Comparison of ENCODE assay signal across 10 cellular contexts in the genomic region with DNA sequence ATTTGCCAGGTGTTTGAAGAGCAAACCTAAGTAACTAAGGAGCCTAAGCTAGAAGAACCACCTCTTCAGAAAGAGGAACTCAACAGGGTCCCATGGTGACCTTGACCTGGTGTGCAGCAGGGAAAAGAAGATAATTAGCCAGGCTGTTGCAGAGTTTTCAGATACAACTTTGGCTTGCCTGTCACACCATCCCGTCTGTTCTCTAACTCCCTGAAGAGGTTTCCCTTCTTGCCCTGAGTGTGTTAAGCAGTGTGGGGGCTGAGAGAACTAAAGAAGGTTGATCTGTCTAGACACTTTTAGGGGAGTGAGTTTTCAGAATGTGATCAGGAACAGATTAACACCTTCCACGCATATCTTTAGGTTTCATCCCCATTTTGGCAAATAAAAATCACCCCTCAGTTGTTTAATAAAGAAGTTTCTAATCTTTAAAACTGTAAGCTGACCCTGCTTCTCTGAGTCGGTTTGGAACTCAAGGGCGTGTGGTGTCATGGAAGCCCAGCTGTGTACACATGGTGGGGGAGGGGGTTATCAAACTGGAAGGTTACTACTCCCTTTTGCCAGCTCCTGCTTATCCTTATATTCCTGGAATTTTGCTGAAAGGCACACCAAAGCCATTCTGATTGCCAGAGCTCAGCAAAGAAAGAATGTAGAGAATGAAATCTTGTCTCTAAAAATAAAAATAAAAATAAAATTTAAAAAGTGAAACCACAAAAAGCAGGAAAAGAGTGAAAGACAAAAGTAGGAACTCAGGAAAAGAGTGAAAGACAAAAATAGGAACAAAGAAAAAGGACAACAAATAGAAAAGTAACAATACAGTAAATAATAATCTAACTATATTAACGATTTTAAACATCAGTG.
DNase-seq lines count a peak whose midpoint lies in the region; ATAC-seq and TF ChIP-seq lines count a peak whose summit lies in the region.
"Had no signal": no experiment of that assay in that cellular context is flagged by ENCODE, and none has a peak within 500 bp of the region (broad histone marks: within the 10 kb centered on the region; RNA-seq: fewer than 3 reads in every experiment).

No MANE protein-coding gene starts in this region.

- H3K9me3 Mint-ChIP-seq in GM23338 (no peaks in the 10 kb centered on the region), naive B cell (peaks cover 0 to 5% (median 0%) of the 10 kb centered on the region in 7 donors)
- H3K9me3 Mint-ChIP-seq in naive thymus-derived CD4-positive, alpha-beta T cell = peaks cover 0 to 3% (median 0%) of the 10 kb centered on the region in 11 donors
- no peaks in the 10 kb centered on the region for H3K9me3 Mint-ChIP-seq in activated CD4-positive, alpha-beta memory T cell treated with anti-CD3 and anti-CD28 coated beads for 36 hours

- H3K27ac ChIP-seq in GM23338 (ENCODE audit: low read depth) (0 out of 2 replicates have a peak overlapping the region, but pooled peaks have one; percentile 14), coronary artery (peak overlapping the region; percentile 39 to 72)
- H3K27ac ChIP-seq in naive thymus-derived CD4-positive, alpha-beta T cell (ENCODE audit: low read depth, low read length) = no peak overlapping the region

- peaks cover 88% of the 10 kb centered on the region for H3K36me3 Mint-ChIP-seq in GM23338 (ENCODE audit: low read depth)
- peaks cover 0 to 13% of the 10 kb centered on the region in 2 donors for H3K36me3 Mint-ChIP-seq in naive B cell
- no peaks in the 10 kb centered on the region for H3K36me3 Mint-ChIP-seq in naive thymus-derived CD4-positive, alpha-beta T cell
- no peaks in the 10 kb centered on the region for H3K36me3 Mint-ChIP-seq in activated CD4-positive, alpha-beta memory T cell treated with anti-CD3 and anti-CD28 coated beads for 36 hours

- CTCF ChIA-PET in naive thymus-derived CD4-positive, alpha-beta T cell (lab: Charles Lee) = no interaction called here
- CTCF ChIA-PET in activated CD4-positive, alpha-beta memory T cell treated with anti-CD3 and anti-CD28 coated beads for 36 hours (lab: Charles Lee) = no interaction called here

- DNase-seq in GM23338 (ENCODE audit: low spot score) = peak; percentile 10
- peak; percentile 77 for DNase-seq in NCI-H69 (lab: John Stamatoyannopoulos, UW)
- DNase-seq in coronary artery (ENCODE audit: low spot score) = no peak
- no peak for DNase-seq in naive B cell
- DNase-seq in naive thymus-derived CD4-positive, alpha-beta T cell = no peak
- no peak for DNase-seq in GM19240 (ENCODE audit: insufficient read length, low spot score)
- DNase-seq in activated CD4-positive, alpha-beta memory T cell treated with anti-CD3 and anti-CD28 coated beads for 36 hours = no peak
- no peak for DNase-seq in hypothalamus (lab: John Stamatoyannopoulos, UW)
- DNase-seq: occipital lobe, T-helper 17 cell had no signal

- peaks cover 13% of the 10 kb centered on the region for H3K36me3 ChIP-seq in GM23338 (ENCODE audit: insufficient read depth)
- no peaks in the 10 kb centered on the region for H3K36me3 ChIP-seq in naive thymus-derived CD4-positive, alpha-beta T cell (ENCODE audit: control insufficient read depth in 2 of 3, insufficient read depth in 3 of 3, low read length in 3 of 3)

- H3K27me3 Mint-ChIP-seq in GM23338 (ENCODE audit: insufficient read depth, low read depth, poor library complexity) (peaks cover 3% of the 10 kb centered on the region), naive B cell (peaks cover 0 to 8% (median 0%) of the 10 kb centered on the region in 3 donors)
- H3K27me3 Mint-ChIP-seq in naive thymus-derived CD4-positive, alpha-beta T cell = peaks cover 8 to 21% (median 14%) of the 10 kb centered on the region in 5 donors
- H3K27me3 Mint-ChIP-seq in activated CD4-positive, alpha-beta memory T cell treated with anti-CD3 and anti-CD28 coated beads for 36 hours = no peaks in the 10 kb centered on the region
- H3K27me3 Mint-ChIP-seq: T-helper 17 cell had no signal

- H3F3A ChIP-seq in GM23338 (replicated peaks; ENCODE audit: low read depth) = no peaks in the 10 kb centered on the region

- peaks cover 3% of the 10 kb centered on the region; the same call in 2 of the 3 replicates for H3K4me1 Mint-ChIP-seq in GM23338
- H3K4me1 Mint-ChIP-seq in naive B cell = peaks cover 10 to 23% (median 13%) of the 10 kb centered on the region in 3 donors
- peaks cover 0 to 14% (median 0%) of the 10 kb centered on the region in 7 donors for H3K4me1 Mint-ChIP-seq in naive thymus-derived CD4-positive, alpha-beta T cell
- no peaks in the 10 kb centered on the region for H3K4me1 Mint-ChIP-seq in activated CD4-positive, alpha-beta memory T cell treated with anti-CD3 and anti-CD28 coated beads for 36 hours (ENCODE audit: low read depth)
- H3K4me1 Mint-ChIP-seq: T-helper 17 cell had no signal

- POLR2A ChIA-PET in naive thymus-derived CD4-positive, alpha-beta T cell (lab: Charles Lee) = no interaction called here
- POLR2A ChIA-PET in activated CD4-positive, alpha-beta memory T cell treated with anti-CD3 and anti-CD28 coated beads for 36 hours (lab: Charles Lee) = no interaction called here

- no peak overlapping the region for H2AFZ ChIP-seq in GM23338

- TF ChIP-seq CTCF in GM23338 (conservative IDR thresholded peaks at IDR 0.05; ENCODE audit: low read depth in 2 of 2) (no peak), coronary artery (IDR thresholded peaks at IDR 0.05) (no peak)

- H4K20me1 ChIP-seq in GM23338 (replicated peaks; ENCODE audit: insufficient read depth) = peaks cover 3% of the 10 kb centered on the region; the same call in 1 of the 2 replicates

- H3K27ac Mint-ChIP-seq in GM23338 (no peak overlapping the region), naive B cell (peak overlapping the region in 4 of 6 donors; percentile 21 to 67 (median 54))
- H3K27ac Mint-ChIP-seq in naive thymus-derived CD4-positive, alpha-beta T cell = no peak overlapping the region
- H3K27ac Mint-ChIP-seq in activated CD4-positive, alpha-beta memory T cell treated with anti-CD3 and anti-CD28 coated beads for 36 hours = no peak overlapping the region
- H3K27ac Mint-ChIP-seq: T-helper 17 cell had no signal

- H3K4me2 ChIP-seq in GM23338 = no peak overlapping the region

- ATAC-seq in GM23338 = no peak; the same call in 2 of the 3 replicates
- ATAC-seq in naive B cell (ENCODE audit: low read depth in 2 of 2) = peak in 1 of 2 donors; percentile 80
- ATAC-seq in naive thymus-derived CD4-positive, alpha-beta T cell = no peak
- ATAC-seq: T-helper 17 cell had no signal

- H3K4me3 Mint-ChIP-seq in GM23338 (no peak overlapping the region), naive B cell (peak overlapping the region in 2 of 8 donors; percentile 30 to 46)
- H3K4me3 Mint-ChIP-seq in naive thymus-derived CD4-positive, alpha-beta T cell = no peak overlapping the region
- no peak overlapping the region for H3K4me3 Mint-ChIP-seq in activated CD4-positive, alpha-beta memory T cell treated with anti-CD3 and anti-CD28 coated beads for 36 hours
- H3K4me3 Mint-ChIP-seq: T-helper 17 cell had no signal

- no peaks in the 10 kb centered on the region for H3K9me3 ChIP-seq in naive thymus-derived CD4-positive, alpha-beta T cell (ENCODE audit: control insufficient read depth in 2 of 3, low read length in 3 of 3)

- intact Hi-C loops in naive thymus-derived CD4-positive, alpha-beta T cell (cut with micrococcal nuclease) = no loop called here
- intact Hi-C loops in activated CD4-positive, alpha-beta memory T cell treated with anti-CD3 and anti-CD28 coated beads for 36 hours (cut with micrococcal nuclease) = no loop called here

- no peaks in the 10 kb centered on the region for H3K4me1 ChIP-seq in GM23338 (ENCODE audit: insufficient read depth)
- no peaks in the 10 kb centered on the region for H3K4me1 ChIP-seq in naive thymus-derived CD4-positive, alpha-beta T cell (ENCODE audit: control insufficient read depth in 2 of 2, insufficient read depth in 2 of 2, low read length in 2 of 2)

- H3K9me2 ChIP-seq in GM23338 (ENCODE audit: insufficient read depth) = no peaks in the 10 kb centered on the region

- H3K27me3 ChIP-seq in GM23338 (ENCODE audit: insufficient read depth) = no peaks in the 10 kb centered on the region
- H3K27me3 ChIP-seq in naive thymus-derived CD4-positive, alpha-beta T cell (ENCODE audit: control insufficient read depth in 2 of 2, insufficient read depth in 2 of 2, low read length in 2 of 2) = no peaks in the 10 kb centered on the region

- H3K79me2 ChIP-seq in GM23338 (replicated peaks; ENCODE audit: insufficient read depth) = no peaks in the 10 kb centered on the region

- no peak overlapping the region for H3K4me3 ChIP-seq in GM23338
- H3K4me3 ChIP-seq in coronary artery = no peak overlapping the region
- no peak overlapping the region for H3K4me3 ChIP-seq in naive thymus-derived CD4-positive, alpha-beta T cell (ENCODE audit: low read length)

TF ChIP-seq in GM23338, 12 proteins besides CTCF, POLR2A, EP300 and RAD21:
- no peak for TF ChIP-seq CREB1 (CRISPR knock-in tag; IDR thresholded peaks at IDR 0.05; ENCODE audit: low read depth)
- no peak for TF ChIP-seq EZH2 (IDR thresholded peaks at IDR 0.05; ENCODE audit: low read depth, unreplicated experiment)
- no peak for TF ChIP-seq NANOG (IDR thresholded peaks at IDR 0.05; ENCODE audit: borderline replicate concordance)
- TF ChIP-seq, protein P1, sequence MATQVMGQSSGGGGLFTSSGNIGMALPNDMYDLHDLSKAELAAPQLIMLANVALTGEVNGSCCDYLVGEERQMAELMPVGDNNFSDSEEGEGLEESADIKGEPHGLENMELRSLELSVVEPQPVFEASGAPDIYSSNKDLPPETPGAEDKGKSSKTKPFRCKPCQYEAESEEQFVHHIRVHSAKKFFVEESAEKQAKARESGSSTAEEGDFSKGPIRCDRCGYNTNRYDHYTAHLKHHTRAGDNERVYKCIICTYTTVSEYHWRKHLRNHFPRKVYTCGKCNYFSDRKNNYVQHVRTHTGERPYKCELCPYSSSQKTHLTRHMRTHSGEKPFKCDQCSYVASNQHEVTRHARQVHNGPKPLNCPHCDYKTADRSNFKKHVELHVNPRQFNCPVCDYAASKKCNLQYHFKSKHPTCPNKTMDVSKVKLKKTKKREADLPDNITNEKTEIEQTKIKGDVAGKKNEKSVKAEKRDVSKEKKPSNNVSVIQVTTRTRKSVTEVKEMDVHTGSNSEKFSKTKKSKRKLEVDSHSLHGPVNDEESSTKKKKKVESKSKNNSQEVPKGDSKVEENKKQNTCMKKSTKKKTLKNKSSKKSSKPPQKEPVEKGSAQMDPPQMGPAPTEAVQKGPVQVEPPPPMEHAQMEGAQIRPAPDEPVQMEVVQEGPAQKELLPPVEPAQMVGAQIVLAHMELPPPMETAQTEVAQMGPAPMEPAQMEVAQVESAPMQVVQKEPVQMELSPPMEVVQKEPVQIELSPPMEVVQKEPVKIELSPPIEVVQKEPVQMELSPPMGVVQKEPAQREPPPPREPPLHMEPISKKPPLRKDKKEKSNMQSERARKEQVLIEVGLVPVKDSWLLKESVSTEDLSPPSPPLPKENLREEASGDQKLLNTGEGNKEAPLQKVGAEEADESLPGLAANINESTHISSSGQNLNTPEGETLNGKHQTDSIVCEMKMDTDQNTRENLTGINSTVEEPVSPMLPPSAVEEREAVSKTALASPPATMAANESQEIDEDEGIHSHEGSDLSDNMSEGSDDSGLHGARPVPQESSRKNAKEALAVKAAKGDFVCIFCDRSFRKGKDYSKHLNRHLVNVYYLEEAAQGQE (IDR thresholded peaks at IDR 0.05; ENCODE audit: unreplicated experiment) = no peak

Comparison
In these comparisons a context has a peak if more than half of its experiments do, and no peak if none do; other contexts are left out.
1. DNase-seq: peak in GM23338 (single experiment) and NCI-H69 (single experiment); none in coronary artery (single experiment), naive B cell (single experiment), naive thymus-derived CD4-positive, alpha-beta T cell (0 of 9), GM19240 (single experiment), activated CD4-positive, alpha-beta memory T cell treated with anti-CD3 and anti-CD28 coated beads for 36 hours (single experiment) and hypothalamus (0 of 51).
2. H3K27ac Mint-ChIP-seq: peak in naive B cell (4 of 6); none in GM23338 (single experiment), naive thymus-derived CD4-positive, alpha-beta T cell (0 of 9) and activated CD4-positive, alpha-beta memory T cell treated with anti-CD3 and anti-CD28 coated beads for 36 hours (single experiment).